Comparison of ENCODE assay signal across 11 cellular contexts in genomic region chr7:2175091-2175490, GRCh38. TPM values are rescaled to one million over a fixed set of nuclear protein-coding genes. Genes with fewer than 3 reads are reported as not detected.
A peak's percentile ranks its signal among the peaks of the same experiment; 100 is the strongest.
DNase-seq lines count a peak whose midpoint lies in the region; ATAC-seq, FAIRE-seq and TF ChIP-seq lines count a peak whose summit lies in the region.
"Had no signal": no experiment of that assay in that cellular context is flagged by ENCODE, and none has a peak within 500 bp of the region (broad histone marks: within the 10 kb centered on the region; RNA-seq: fewer than 3 reads in every experiment).

No MANE protein-coding gene starts in this region.

- TF ChIP-seq POLR2A in GM12892 (IDR thresholded peaks at IDR 0.05; ENCODE audit: low read depth, low read length): no peak

- ATAC-seq in HG02981 (IDR thresholded peaks at IDR 0.05; ENCODE audit: unreplicated experiment): no peak

- peak; percentile 85 for DNase-seq in H4 (ENCODE audit: low spot score)
- peak; percentile 88 for DNase-seq in astrocyte of the hippocampus (ENCODE audit: low read depth, low spot score)
- DNase-seq in hepatic stellate cell (ENCODE audit: low spot score): peak; percentile 70
- DNase-seq in stimulated activated CD8-positive, alpha-beta memory T cell treated with anti-CD3 and anti-CD28 coated beads, Interleukin-4, amount 100 ng/mL, for 48 hours: peak; percentile 10
- DNase-seq in GM12892 (ENCODE audit: insufficient read length): no peak
- no peak for DNase-seq in cerebellar nuclear complex (lab: John Stamatoyannopoulos, UW)
- no peak for DNase-seq in NCI-H2029 treated with DMSO at 0.1 percent for 48 hours (lab: John Stamatoyannopoulos, UW)
- DNase-seq: activated naive CD8-positive, alpha-beta T cell treated with anti-CD3 and anti-CD28 coated beads for 36 hours; NCI-H1092; NCI-H524 had no signal

- no peak for FAIRE-seq in GM12892 (lab: Jason Lieb, UNC)

RNA-seq across cellular contexts. Expression of gene MAD1L1, which starts 57.7 kb away (rescaled TPM):
- total RNA-seq in H4 (2014; rRNA removed; shearing (Covaris generic)): 116 and 121 TPM in 2 replicates
- polyA plus RNA-seq in GM12892 (2012; ENCODE audit: missing spikeins): 16.1 TPM

Comparison
In these comparisons a context has a peak if more than half of its experiments do, and no peak if none do; other contexts are left out.
1. DNase-seq: peak in H4 (single experiment), astrocyte of the hippocampus (single experiment), hepatic stellate cell (single experiment) and stimulated activated CD8-positive, alpha-beta memory T cell treated with anti-CD3 and anti-CD28 coated beads, Interleukin-4, amount 100 ng/mL, for 48 hours (single experiment); none in GM12892 (single experiment), cerebellar nuclear complex (0 of 2) and NCI-H2029 treated with DMSO at 0.1 percent for 48 hours (single experiment).